8 cellular contexts compared by ENCODE assay signal in genomic region chr14:92106095-92106937, GRCh38. TPM values are rescaled to one million over a fixed set of nuclear protein-coding genes. Genes with fewer than 3 reads are reported as not detected.
A peak's percentile ranks its signal among the peaks of the same experiment; 100 is the strongest.
DNase-seq lines count a peak whose midpoint lies in the region; ATAC-seq, FAIRE-seq and TF ChIP-seq lines count a peak whose summit lies in the region.

ATXN3 (minus strand) TSS chr14:92106582; CDS start chr14:92106552, 30 bp downstream.

- peaks cover 3 to 5% of the 10 kb centered on the region in 2 donors for H3K4me1 ChIP-seq in kidney (ENCODE audit: control insufficient read depth in 1 of 2, insufficient read depth in 1 of 2, low read depth in 1 of 2, low read length in 2 of 2)

- DNase-seq in Ammon's horn (ENCODE audit: low spot score), result peak; percentile 99
- peak; percentile 98 for DNase-seq in NCI-H446 treated with DMSO at 0.1 percent for 48 hours (lab: John Stamatoyannopoulos, UW)
- peak; percentile 91 for DNase-seq in activated CD4-positive, CD25-positive, alpha-beta regulatory T cell treated with anti-CD3 and anti-CD28 coated beads, Interleukin-2, amount 50 U/mL, for 72 hours
- peak; percentile 48 to 82 for DNase-seq in cerebellar nuclear complex (lab: John Stamatoyannopoulos, UW)
- DNase-seq in kidney, result peak; percentile 100
- peak; percentile 97 for DNase-seq in stimulated activated CD4-positive, alpha-beta T cell treated with anti-CD3 and anti-CD28 coated beads, Interleukin-15, amount 100 ng/mL, for 24 hours

- H3K9ac ChIP-seq in kidney (ENCODE audit: low read length in 2 of 2), result peak within 1 kb of the TSS; percentile 83 to 96

- peak within 1 kb of the TSS; percentile 97 to 98 for H3K4me3 ChIP-seq in kidney (ENCODE audit: low read length in 2 of 2)

- no peaks in the 10 kb centered on the region for H3K9me3 ChIP-seq in kidney (ENCODE audit: control insufficient read depth in 1 of 2, low read length in 2 of 2)

- peak within 1 kb of the TSS; percentile 96 to 98 for H3K27ac ChIP-seq in kidney (ENCODE audit: low read depth in 2 of 2, low read length in 2 of 2)

- TF ChIP-seq CTCF in kidney (IDR thresholded peaks at IDR 0.05; ENCODE audit: borderline replicate concordance, extremely low read depth, insufficient read depth), result peak; percentile 62

- ATAC-seq in GM19035 (IDR thresholded peaks at IDR 0.05; ENCODE audit: unreplicated experiment), result peak; percentile 89
- peak; percentile 91 for ATAC-seq in HG03354 (IDR thresholded peaks at IDR 0.05; ENCODE audit: poor library complexity, severe bottlenecking, unreplicated experiment)

- intact Hi-C loops in kidney (cut with DNase I), result no loop called here

- H3K36me3 ChIP-seq in kidney (ENCODE audit: control insufficient read depth in 1 of 2, insufficient read depth in 2 of 2, low read length in 2 of 2), result no peaks in the 10 kb centered on the region

- FAIRE-seq in kidney (lab: Jason Lieb, UNC), result peak; percentile 62

RNA-seq across cellular contexts. Expression of gene ATXN3, which starts in this region (rescaled TPM):
- 33.6 TPM for total RNA-seq in kidney
- 17.2 TPM for polyA plus RNA-seq in kidney (ENCODE audit: insufficient read depth, low read depth, low replicate concordance)

Comparison
In these comparisons a context has a peak if more than half of its experiments do, and no peak if none do; other contexts are left out.
1. Peak in every context shown above with its lines: DNase-seq, ATAC-seq, H3K4me3 ChIP-seq and H3K27ac ChIP-seq.